Comparison of ENCODE assay signal across 1 cellular context in genomic region chr4:105951198-105951597, GRCh38.
TF ChIP-seq lines count a peak whose summit lies in the region.

No MANE protein-coding gene starts in this region.

TF ChIP-seq in IMR-90, 13 proteins besides CTCF, POLR2A, EP300 and RAD21:
- no peak for TF ChIP-seq BHLHE40 (IDR thresholded peaks at IDR 0.05; ENCODE audit: low read depth, low read length)
- no peak for TF ChIP-seq FOS (IDR thresholded peaks at IDR 0.05; ENCODE audit: low read depth, low read length)
- no peak for TF ChIP-seq MAFK (IDR thresholded peaks at IDR 0.05; ENCODE audit: low read depth, low read length)
- peak; percentile 95 for TF ChIP-seq CEBPB (IDR thresholded peaks at IDR 0.05; ENCODE audit: low read depth, low read length)
- no peak for TF ChIP-seq MAZ (IDR thresholded peaks at IDR 0.05; ENCODE audit: borderline replicate concordance, low read depth, low read length)
TF ChIP-seq in IMR-90: peak in this region for 1.
